In the genomic region with DNA sequence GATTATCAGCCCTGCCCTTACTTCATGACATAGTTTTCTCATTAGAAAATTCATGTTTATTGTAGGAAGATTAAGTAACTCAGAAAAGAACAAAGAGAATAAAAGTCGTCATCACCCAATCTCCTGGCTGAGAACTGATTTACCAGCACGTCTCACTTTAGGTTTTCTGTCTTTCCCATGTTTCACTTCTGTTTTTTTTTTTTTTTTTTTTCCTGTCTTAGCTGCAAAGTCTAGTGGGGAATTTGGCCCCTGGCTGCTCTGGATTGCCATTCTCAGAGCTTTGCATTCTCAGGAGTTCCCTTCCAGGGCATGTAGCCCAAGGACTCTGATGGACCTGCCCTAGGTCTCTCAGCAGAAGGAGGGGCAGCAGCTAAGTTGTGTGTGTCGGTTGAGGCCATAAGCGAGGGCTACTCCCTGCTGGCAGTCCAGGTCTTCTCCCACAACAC, we compare ENCODE assay signal across 12 cellular contexts. TPM values are rescaled to one million over a fixed set of nuclear protein-coding genes. Genes with fewer than 3 reads are reported as not detected.
A peak's percentile ranks its signal among the peaks of the same experiment; 100 is the strongest.
DNase-seq lines count a peak whose midpoint lies in the region; ATAC-seq, FAIRE-seq and TF ChIP-seq lines count a peak whose summit lies in the region.
"Had no signal": no experiment of that assay in that cellular context is flagged by ENCODE, and none has a peak within 500 bp of the region (broad histone marks: within the 10 kb centered on the region; RNA-seq: fewer than 3 reads in every experiment).

No MANE protein-coding gene starts in this region.

- CTCF ChIA-PET in HepG2 (lab: Yijun Ruan, JAX; ENCODE audit: low intra/inter-chr PET ratio, low total read pairs) = no interaction called here

- BruUV-seq in HepG2 (replicated peaks; lab: Mats Ljungman, UMichigan) = no TSS peak

- no peaks in the 10 kb centered on the region for H3K27me3 Mint-ChIP-seq in activated T-helper 17 cell treated with anti-CD3 and anti-CD28 coated beads, Interleukin-2, amount 50 U/mL, for 72 hours

- H3K4me1 ChIP-seq in liver (ENCODE audit: control insufficient read depth in 4 of 4, insufficient read depth in 4 of 4, low read length in 3 of 4) (peaks cover 4 to 44% (median 29%) of the 10 kb centered on the region in 4 donors), HepG2 (ENCODE audit: insufficient read depth, low read length) (peaks cover 18% of the 10 kb centered on the region), hepatocyte (ENCODE audit: insufficient read depth) (peaks cover 25% of the 10 kb centered on the region), Peyer's patch (peaks cover 4 to 39% (median 16%) of the 10 kb centered on the region in 4 donors)

- H3K36me3 Mint-ChIP-seq in activated T-helper 17 cell treated with anti-CD3 and anti-CD28 coated beads, Interleukin-2, amount 50 U/mL, for 72 hours (ENCODE audit: low read depth) = peaks cover 25% of the 10 kb centered on the region

- no peaks in the 10 kb centered on the region for H4K20me1 ChIP-seq in HepG2 (ENCODE audit: insufficient read depth, low read length)
- H4K20me1 ChIP-seq in hepatocyte (ENCODE audit: insufficient read depth, poor library complexity, severe bottlenecking) = no peaks in the 10 kb centered on the region

- no peak overlapping the region for H3K4me3 ChIP-seq in liver (ENCODE audit: low read depth in 1 of 3, low read length in 3 of 3)
- H3K4me3 ChIP-seq in HepG2 (replicated peaks in 1 of 3; ENCODE audit: insufficient read depth in 1 of 3, low read depth in 2 of 3, low read length in 3 of 3) = no peak overlapping the region
- no peak overlapping the region for H3K4me3 ChIP-seq in hepatocyte
- no peak overlapping the region for H3K4me3 ChIP-seq in Peyer's patch
- H3K4me3 ChIP-seq: SJCRH30 had no signal

- POLR2A ChIA-PET in HepG2 (lab: Yijun Ruan, JAX) = no interaction called here

- H2AFZ ChIP-seq in HepG2 (ENCODE audit: low read length) = no peak overlapping the region
- no peak overlapping the region for H2AFZ ChIP-seq in hepatocyte

- peak overlapping the region; percentile 2 to 50 for H3K27ac ChIP-seq in liver (ENCODE audit: low read depth in 1 of 2, low read length in 2 of 2)
- no peak overlapping the region for H3K27ac ChIP-seq in HepG2 (ENCODE audit: extremely low read length, insufficient read depth, low read length)
- peak overlapping the region; percentile 72 for H3K27ac ChIP-seq in hepatocyte
- H3K27ac ChIP-seq in Peyer's patch = peak overlapping the region in 2 of 4 donors; percentile 30 to 72

- H3K9ac ChIP-seq in liver (ENCODE audit: low read depth in 1 of 2, low read length in 2 of 2) = no peak overlapping the region
- no peak overlapping the region for H3K9ac ChIP-seq in HepG2 (ENCODE audit: insufficient read depth, low read depth, low read length)

- no peak for TF ChIP-seq POLR2A in HepG2 (IDR thresholded peaks at IDR 0.05; ENCODE audit: insufficient read depth in 1 of 2, low read depth in 2 of 2, low read length in 2 of 2)
- TF ChIP-seq POLR2A in Peyer's patch (IDR thresholded peaks at IDR 0.05) = no peak

- no peaks in the 10 kb centered on the region for H3K9me3 Mint-ChIP-seq in activated T-helper 17 cell treated with anti-CD3 and anti-CD28 coated beads, Interleukin-2, amount 50 U/mL, for 72 hours

- H3K36me3 ChIP-seq in liver (ENCODE audit: control insufficient read depth in 4 of 4, insufficient read depth in 3 of 4, low read depth in 1 of 4, low read length in 3 of 4) (no peaks in the 10 kb centered on the region), HepG2 (replicated peaks in 1 of 2; ENCODE audit: control insufficient read depth in 1 of 2, insufficient read depth in 2 of 2, low read length in 2 of 2) (no peaks in the 10 kb centered on the region; a peak in 1 of 5 replicates), hepatocyte (replicated peaks; ENCODE audit: insufficient read depth, low read depth) (no peaks in the 10 kb centered on the region), Peyer's patch (no peaks in the 10 kb centered on the region)
- H3K36me3 ChIP-seq: SJCRH30 had no signal

- H3K27me3 ChIP-seq in liver (ENCODE audit: control insufficient read depth in 4 of 4, insufficient read depth in 4 of 4, low read length in 3 of 4) (no peaks in the 10 kb centered on the region), HepG2 (ENCODE audit: control insufficient read depth in 1 of 2, insufficient read depth in 2 of 2, low read length in 2 of 2) (no peaks in the 10 kb centered on the region), hepatocyte (no peaks in the 10 kb centered on the region), Peyer's patch (no peaks in the 10 kb centered on the region)
- H3K27me3 ChIP-seq: SJCRH30 had no signal

- peak overlapping the region; percentile 89 for H3K4me3 Mint-ChIP-seq in activated T-helper 17 cell treated with anti-CD3 and anti-CD28 coated beads, Interleukin-2, amount 50 U/mL, for 72 hours

- 79% methylated on average over 4 of the region's 4 CpGs for WGBS in liver
- WGBS in HepG2 (ENCODE audit: low lambda C conversion rate) = 90% methylated on average over 4 of the region's 4 CpGs
- WGBS in hepatocyte (ENCODE audit: low lambda C conversion rate, missing lambda C conversion rate) = 58% methylated on average over 4 of the region's 4 CpGs

- H3K4me1 Mint-ChIP-seq in activated T-helper 17 cell treated with anti-CD3 and anti-CD28 coated beads, Interleukin-2, amount 50 U/mL, for 72 hours = peaks cover 80% of the 10 kb centered on the region

- TF ChIP-seq CTCF in liver (IDR thresholded peaks at IDR 0.05; ENCODE audit: low read depth, low read length, missing input control) (no peak), HepG2 (CRISPR knock-in tag; IDR thresholded peaks at IDR 0.05) (no peak), hepatocyte (IDR thresholded peaks at IDR 0.05; ENCODE audit: poor library complexity) (no peak), Peyer's patch (IDR thresholded peaks at IDR 0.05) (no peak)

- no peak for ATAC-seq in HepG2
- ATAC-seq in activated T-helper 17 cell treated with anti-CD3 and anti-CD28 coated beads, Interleukin-2, amount 50 U/mL, for 72 hours (replicated peaks) = no peak
- no peak for ATAC-seq in GM18511 (IDR thresholded peaks at IDR 0.05; ENCODE audit: unreplicated experiment)

- intact Hi-C loops in HepG2 (cut with micrococcal nuclease; ENCODE audit: unreplicated experiment) = no loop called here

- no peak for FAIRE-seq in HepG2 (lab: Jason Lieb, UNC)

- H3K79me2 ChIP-seq in HepG2 (ENCODE audit: insufficient read depth, low read length) (no peaks in the 10 kb centered on the region), hepatocyte (peaks cover 21% of the 10 kb centered on the region)

- in situ Hi-C loops in HepG2 (cut with HindIII; ENCODE audit: extremely low pct_ligation_motif_present, low pct_unique_long_range_greater_than_20kb) = no loop called here

- H3K27ac Mint-ChIP-seq in activated T-helper 17 cell treated with anti-CD3 and anti-CD28 coated beads, Interleukin-2, amount 50 U/mL, for 72 hours = peak overlapping the region; percentile 94

- no peak for TF ChIP-seq RAD21 in liver (IDR thresholded peaks at IDR 0.05)
- no peak for TF ChIP-seq RAD21 in HepG2 (CRISPR knock-in tag; IDR thresholded peaks at IDR 0.05)

- H3K9me3 ChIP-seq in liver (ENCODE audit: control insufficient read depth in 4 of 4, low read length in 3 of 4) (no peaks in the 10 kb centered on the region), HepG2 (ENCODE audit: low read length) (no peaks in the 10 kb centered on the region), hepatocyte (ENCODE audit: low read depth) (no peaks in the 10 kb centered on the region), Peyer's patch (no peaks in the 10 kb centered on the region)
- H3K9me3 ChIP-seq: SJCRH30 had no signal

- no peaks in the 10 kb centered on the region for H3K9me2 ChIP-seq in hepatocyte (replicated peaks; ENCODE audit: insufficient read depth)

- TF ChIP-seq EP300 in HepG2 (IDR thresholded peaks at IDR 0.05; ENCODE audit: low read depth in 2 of 2, low read length in 2 of 2) = no peak
- TF ChIP-seq EP300 in HepG2 (CRISPR knock-in tag; IDR thresholded peaks at IDR 0.05; ENCODE audit: borderline replicate concordance) = no peak

- no peak for DNase-seq in HepG2 (ENCODE audit: low spot score)
- DNase-seq in hepatocyte (ENCODE audit: low spot score) = no peak
- no peak for DNase-seq in stimulated activated CD4-positive, alpha-beta T cell treated with anti-CD3 and anti-CD28 coated beads, Interleukin-15, amount 100 ng/mL, for 24 hours
- no peak for DNase-seq in Peyer's patch
- no peak for DNase-seq in NCI-H69 (lab: John Stamatoyannopoulos, UW)
- DNase-seq: activated CD8-positive, alpha-beta memory T cell treated with anti-CD3 and anti-CD28 coated beads, Interleukin-2, amount 50 U/mL, for 4 hours; kidney glomerular epithelial cell; NCI-H2107; SJCRH30 had no signal

- no peak overlapping the region for H3K4me2 ChIP-seq in HepG2 (ENCODE audit: low read depth, low read length)
- peak overlapping the region; percentile 2 for H3K4me2 ChIP-seq in hepatocyte

TF ChIP-seq in HepG2, 621 proteins besides CTCF, POLR2A, EP300 and RAD21 (continues in another document):
- no peak for TF ChIP-seq RFX3 (CRISPR knock-in tag; IDR thresholded peaks at IDR 0.05)

RNA-seq across cellular contexts. Expression of gene TMEM131L, which starts 57.8 kb away (rescaled TPM):
- total RNA-seq in liver (10 to 100 TPM; 18.7 to 41.3 TPM), HepG2 (2016; rRNA removed; fragmentation: Illumina TruSeq; extraction: Trizol) (2.4 and 4.5 TPM in 2 replicates), hepatocyte (8.1 and 10.5 TPM in 2 replicates), Peyer's patch (10 to 100 TPM in 1 of 4 donors, 1 to 10 TPM in 3; 5.2 to 54.5 (median 7.0) TPM)
- polyA plus RNA-seq in liver (1 to 10 TPM; 4.9 to 7.2 TPM), HepG2 (2011; rRNA removed) (2.2 and 2.8 TPM in 2 replicates), hepatocyte (5.8 and 6.3 TPM in 2 replicates)
- 1.2 and 1.4 TPM in 2 replicates for total RNA-seq in HepG2 (2016; cell fraction: cytosol; rRNA removed; fragmentation: Illumina TruSeq; extraction: Trizol; ENCODE audit: low read depth)
- total RNA-seq in HepG2 (2016; cell fraction: insoluble cytoplasmic fraction; rRNA removed; fragmentation: Illumina TruSeq; extraction: Trizol) = 2.7 and 4.5 TPM in 2 replicates
- 1.1 and 2.7 TPM in 2 replicates for total RNA-seq in HepG2 (2016; cell fraction: membrane; rRNA removed; fragmentation: Illumina TruSeq; extraction: Trizol)
- total RNA-seq in HepG2 (2016; cell fraction: nucleus; rRNA removed; fragmentation: Illumina TruSeq; extraction: Trizol) = 10.8 and 10.9 TPM in 2 replicates
- 1.3 and 2.2 TPM in 2 replicates for polyA plus RNA-seq in HepG2 (2011; cell fraction: cytosol; rRNA removed)
- 4.1 and 4.5 TPM in 2 replicates for polyA plus RNA-seq in HepG2 (2011; cell fraction: nucleus; rRNA removed)
- 2.3 and 5.2 TPM in 2 replicates for polyA plus RNA-seq in HepG2 (2012)
- polyA plus RNA-seq in HepG2 (2016; cell fraction: cytosol; fragmentation: Illumina TruSeq; extraction: Trizol; ENCODE audit: low read depth) = 0.16 and 0.25 TPM in 2 replicates
- 1.7 and 2.1 TPM in 2 replicates for polyA plus RNA-seq in HepG2 (2016; cell fraction: insoluble cytoplasmic fraction; fragmentation: Illumina TruSeq; extraction: Trizol; ENCODE audit: low read depth)
- 0.18 and 0.30 TPM in 2 replicates for polyA plus RNA-seq in HepG2 (2016; cell fraction: membrane; fragmentation: Illumina TruSeq; extraction: Trizol; ENCODE audit: low read depth)
- 6.6 and 8.4 TPM in 2 replicates for polyA plus RNA-seq in HepG2 (2016; cell fraction: nucleus; fragmentation: Illumina TruSeq; extraction: Trizol; ENCODE audit: insufficient read depth, low read depth)
- 5.2 and 8.7 TPM in 2 replicates for polyA minus RNA-seq in HepG2 (2011; rRNA and poly(A)+ RNA removed; ENCODE audit: low replicate concordance)
- 3.6 and 7.2 TPM in 2 replicates for polyA minus RNA-seq in HepG2 (2011; cell fraction: cytosol; rRNA and poly(A)+ RNA removed)
- 10.8 and 14.8 TPM in 2 replicates for polyA minus RNA-seq in HepG2 (2011; cell fraction: nucleus; rRNA and poly(A)+ RNA removed)
- total RNA-seq in activated T-helper 17 cell treated with anti-CD3 and anti-CD28 coated beads, Interleukin-2, amount 50 U/mL, for 72 hours = 10 to 100 TPM; 19.1 to 30.9 TPM
